Comparison of ENCODE assay signal across 4 cellular contexts in the genomic region with DNA sequence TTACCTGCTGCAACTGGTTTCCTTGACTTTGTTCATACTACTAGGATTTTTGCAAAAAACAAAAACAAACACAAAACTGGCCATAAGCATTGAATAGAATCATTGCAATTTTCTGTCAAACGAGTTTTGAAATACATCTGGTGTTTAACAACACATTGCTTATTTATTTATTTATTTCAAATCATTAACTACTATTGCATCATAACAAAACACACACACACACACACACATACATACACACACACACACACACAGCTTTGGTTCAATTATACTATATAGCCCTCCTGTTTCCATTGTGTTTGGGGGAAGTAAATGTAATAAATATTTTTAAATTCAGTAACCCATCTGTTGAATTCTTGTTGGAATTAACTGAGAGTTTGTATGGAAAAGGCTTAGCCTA.
TF ChIP-seq lines count a peak whose summit lies in the region.

No MANE protein-coding gene starts in this region.

TF ChIP-seq in IMR-90, 13 proteins besides CTCF, POLR2A, EP300 and RAD21:
- TF ChIP-seq RFX5 (IDR thresholded peaks at IDR 0.05; ENCODE audit: low read depth, low read length) (no peak), CHD1 (IDR thresholded peaks at IDR 0.05; ENCODE audit: low read depth, low read length) (no peak), CEBPB (IDR thresholded peaks at IDR 0.05; ENCODE audit: low read depth, low read length) (peak; percentile 69), MXI1 (IDR thresholded peaks at IDR 0.05; ENCODE audit: borderline replicate concordance, low read depth, low read length) (no peak)
- TF ChIP-seq, protein P1, sequence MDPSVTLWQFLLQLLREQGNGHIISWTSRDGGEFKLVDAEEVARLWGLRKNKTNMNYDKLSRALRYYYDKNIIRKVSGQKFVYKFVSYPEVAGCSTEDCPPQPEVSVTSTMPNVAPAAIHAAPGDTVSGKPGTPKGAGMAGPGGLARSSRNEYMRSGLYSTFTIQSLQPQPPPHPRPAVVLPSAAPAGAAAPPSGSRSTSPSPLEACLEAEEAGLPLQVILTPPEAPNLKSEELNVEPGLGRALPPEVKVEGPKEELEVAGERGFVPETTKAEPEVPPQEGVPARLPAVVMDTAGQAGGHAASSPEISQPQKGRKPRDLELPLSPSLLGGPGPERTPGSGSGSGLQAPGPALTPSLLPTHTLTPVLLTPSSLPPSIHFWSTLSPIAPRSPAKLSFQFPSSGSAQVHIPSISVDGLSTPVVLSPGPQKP (IDR thresholded peaks at IDR 0.05; ENCODE audit: borderline replicate concordance, low read depth, low read length), result no peak

TF ChIP-seq in K562, 482 proteins besides CTCF, POLR2A, EP300 and RAD21:
- TF ChIP-seq NCOA2 (IDR thresholded peaks at IDR 0.05; ENCODE audit: partially characterized antibody in 2 of 2) (no peak), CEBPB (tag; IDR thresholded peaks at IDR 0.05) (0 out of 2 replicates have a peak, but pooled peaks have one; percentile 30), CEBPG (CRISPR knock-in tag; IDR thresholded peaks at IDR 0.05) (no peak), CEBPG (tag; conservative IDR thresholded peaks at IDR 0.05 in 1 of 2, IDR thresholded peaks at IDR 0.05 in 1 of 2) (peak; percentile 26 to 76; a peak in 2 of 4 replicates)

TF ChIP-seq in HepG2, 621 proteins besides CTCF, POLR2A, EP300 and RAD21:
- TF ChIP-seq CEBPB (IDR thresholded peaks at IDR 0.05; ENCODE audit: borderline replicate concordance, low read depth, low read length) (peak; percentile 34; the same call in 1 of the 2 replicates), ZNF205 (CRISPR knock-in tag; IDR thresholded peaks at IDR 0.05) (no peak), ATF7 (IDR thresholded peaks at IDR 0.05) (peak; percentile 16; the same call in 1 of the 2 replicates), ATF7 (CRISPR knock-in tag; IDR thresholded peaks at IDR 0.05) (no peak)

TF ChIP-seq in SK-N-SH treated with all-trans-retinoic acid at 6 μM for 48 hours, 23 proteins besides CTCF, POLR2A, EP300 and RAD21:
- no peak for TF ChIP-seq PPARA (CRISPR knock-in tag; IDR thresholded peaks at IDR 0.05; ENCODE audit: borderline replicate concordance)
